ENCODE assay signal across 29 cellular contexts in the genomic region with DNA sequence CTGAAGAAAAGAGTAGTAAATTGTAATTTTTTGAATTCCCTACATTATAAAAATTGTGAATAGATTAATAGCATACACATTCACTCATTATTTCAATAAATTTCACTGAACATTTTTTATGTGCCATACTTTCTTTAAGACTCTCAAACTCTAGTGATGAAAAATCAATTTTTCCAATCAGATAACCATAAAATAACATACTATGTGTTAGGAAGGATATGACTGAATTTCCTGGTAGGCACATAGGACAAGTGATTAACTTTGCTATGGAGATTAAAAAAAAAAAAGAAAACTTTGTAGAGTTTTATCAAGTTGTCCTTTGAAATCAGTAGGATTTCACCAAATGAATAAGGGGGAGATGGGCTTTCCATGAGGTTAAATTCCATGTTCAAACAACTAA.
"Had no signal": no experiment of that assay in that cellular context is flagged by ENCODE, and none has a peak within 500 bp of the region (broad histone marks: within the 10 kb centered on the region; RNA-seq: fewer than 3 reads in every experiment).

No MANE protein-coding gene starts in this region.

- H3K4me3 ChIP-seq: stomach, suprapubic skin, testis, thoracic aorta, thyroid gland, tibial artery, tibial nerve, transverse colon, upper lobe of left lung, upper lobe of right lung, uterus, vagina had no signal

- H3K27me3 Mint-ChIP-seq: stimulated activated memory B cell treated with anti-CD40 and anti-IgM and Interleukin-4, amounts not matched to agents 10 μg/mL and 1 μg/mL and 100 μg/mL, for 72 hours; stimulated activated naive B cell treated with anti-CD40 and anti-IgM and Interleukin-4, amounts not matched to agents 10 μg/mL and 1 μg/mL and 100 μg/mL, for 72 hours; stimulated activated naive CD8-positive, alpha-beta T cell treated with anti-CD3 and anti-CD28 coated beads, Interleukin-15, amount 100 ng/mL, for 72 hours; stimulated activated naive CD8-positive, alpha-beta T cell treated with anti-CD3 and anti-CD28 coated beads, Interleukin-15, Interleukin-2, amounts not matched to agents 100 ng/mL and 50 ng/mL, for 24 hours; type B pancreatic cell had no signal

- H3K27me3 ChIP-seq: stomach, suprapubic skin, testis, thyroid gland, tibial artery, tibial nerve, transverse colon, upper lobe of left lung, upper lobe of right lung, uterus, vagina had no signal

- H3K27ac Mint-ChIP-seq: stimulated activated effector memory CD8-positive, alpha-beta T cell treated with anti-CD3 and anti-CD28 coated beads, Interleukin-12 subunit alpha, Interleukin-12 subunit beta, amount 100 ng/mL, for 72 hours; stimulated activated memory B cell treated with anti-CD40 and anti-IgM and Interleukin-4, amounts not matched to agents 10 μg/mL and 1 μg/mL and 100 μg/mL, for 72 hours; stimulated activated naive B cell treated with anti-CD40 and anti-IgM and Interleukin-4, amounts not matched to agents 10 μg/mL and 1 μg/mL and 100 μg/mL, for 72 hours; stimulated activated naive CD8-positive, alpha-beta T cell treated with anti-CD3 and anti-CD28 coated beads, Interleukin-15, amount 100 ng/mL, for 72 hours; stimulated activated naive CD8-positive, alpha-beta T cell treated with anti-CD3 and anti-CD28 coated beads, Interleukin-15, Interleukin-2, amounts not matched to agents 100 ng/mL and 50 ng/mL, for 24 hours; type B pancreatic cell had no signal

- H3K9me3 Mint-ChIP-seq: stimulated activated memory B cell treated with anti-CD40 and anti-IgM and Interleukin-4, amounts not matched to agents 10 μg/mL and 1 μg/mL and 100 μg/mL, for 72 hours; stimulated activated naive CD8-positive, alpha-beta T cell treated with anti-CD3 and anti-CD28 coated beads, Interleukin-15, Interleukin-2, amounts not matched to agents 100 ng/mL and 50 ng/mL, for 24 hours; type B pancreatic cell had no signal

- FAIRE-seq: urothelium cell line had no signal

- H3K36me3 ChIP-seq: stomach, suprapubic skin, thoracic aorta, thyroid gland, tibial artery, tibial nerve, transverse colon, upper lobe of left lung, upper lobe of right lung, uterus, vagina had no signal

- H3K4me1 ChIP-seq: stomach, suprapubic skin, testis, thyroid gland, tibial artery, tibial nerve, transverse colon, upper lobe of left lung, upper lobe of right lung, uterus, vagina had no signal

- DNase-seq: stimulated activated CD4-positive, alpha-beta T cell treated with anti-CD3 and anti-CD28 coated beads, Interleukin-2, amount 100 ng/mL, for 48 hours; stimulated activated CD4-positive, alpha-beta T cell treated with anti-CD3 and anti-CD28 coated beads, Interleukin-4, amount 100 ng/mL, for 1 hour; stimulated activated CD4-positive, alpha-beta T cell treated with anti-CD3 and anti-CD28 coated beads, Interleukin-4, amount 100 ng/mL, for 24 hours; stimulated activated CD4-positive, alpha-beta T cell treated with anti-CD3 and anti-CD28 coated beads, Interleukin-4, amount 100 ng/mL, for 4 hours; stimulated activated CD8-positive, alpha-beta memory T cell treated with anti-CD3 and anti-CD28 coated beads, Interleukin-4, amount 100 ng/mL, for 48 hours; stimulated activated naive B cell treated with anti-CD40 and anti-IgM and Interleukin-4, amounts not matched to agents 10 μg/mL and 1 μg/mL and 100 μg/mL, for 72 hours; stimulated activated naive CD4-positive, alpha-beta T cell; stimulated activated naive CD4-positive, alpha-beta T cell treated with Interleukin-2 at 50 U/mL for 16 hours; stimulated activated naive CD8-positive, alpha-beta T cell treated with anti-CD3 and anti-CD28 coated beads, Interleukin-15, amount 100 ng/mL, for 72 hours; stimulated activated naive CD8-positive, alpha-beta T cell treated with anti-CD3 and anti-CD28 coated beads, Interleukin-15, Interleukin-2, amounts not matched to agents 100 U/mL and 50 U/mL, for 24 hours; stomach; substantia nigra; testis; thyroid gland; tibial artery; transverse colon; trophoblast cell; upper lobe of left lung; upper lobe of right lung; uterus had no signal

- H3K4me3 Mint-ChIP-seq: stimulated activated effector memory CD8-positive, alpha-beta T cell treated with anti-CD3 and anti-CD28 coated beads, Interleukin-12 subunit alpha, Interleukin-12 subunit beta, amount 100 ng/mL, for 72 hours; stimulated activated memory B cell treated with anti-CD40 and anti-IgM and Interleukin-4, amounts not matched to agents 10 μg/mL and 1 μg/mL and 100 μg/mL, for 72 hours; stimulated activated naive B cell treated with anti-CD40 and anti-IgM and Interleukin-4, amounts not matched to agents 10 μg/mL and 1 μg/mL and 100 μg/mL, for 72 hours; stimulated activated naive CD8-positive, alpha-beta T cell treated with anti-CD3 and anti-CD28 coated beads, Interleukin-15, amount 100 ng/mL, for 72 hours; stimulated activated naive CD8-positive, alpha-beta T cell treated with anti-CD3 and anti-CD28 coated beads, Interleukin-15, Interleukin-2, amounts not matched to agents 100 ng/mL and 50 ng/mL, for 24 hours; type B pancreatic cell had no signal

- H3K9me3 ChIP-seq: stomach, suprapubic skin, testis, thoracic aorta, thyroid gland, tibial artery, tibial nerve, transverse colon, upper lobe of left lung, upper lobe of right lung, uterus, vagina had no signal

- H3K4me1 Mint-ChIP-seq: stimulated activated effector memory CD8-positive, alpha-beta T cell treated with anti-CD3 and anti-CD28 coated beads, Interleukin-12 subunit alpha, Interleukin-12 subunit beta, amount 100 ng/mL, for 72 hours; stimulated activated memory B cell treated with anti-CD40 and anti-IgM and Interleukin-4, amounts not matched to agents 10 μg/mL and 1 μg/mL and 100 μg/mL, for 72 hours; stimulated activated naive B cell treated with anti-CD40 and anti-IgM and Interleukin-4, amounts not matched to agents 10 μg/mL and 1 μg/mL and 100 μg/mL, for 72 hours; stimulated activated naive CD8-positive, alpha-beta T cell treated with anti-CD3 and anti-CD28 coated beads, Interleukin-15, amount 100 ng/mL, for 72 hours had no signal

- H3K27ac ChIP-seq: stomach, suprapubic skin, testis, thoracic aorta, thyroid gland, tibial artery, tibial nerve, transverse colon, upper lobe of left lung, upper lobe of right lung, uterus, vagina had no signal

- ATAC-seq: stimulated activated effector memory CD8-positive, alpha-beta T cell treated with anti-CD3 and anti-CD28 coated beads, Interleukin-12 subunit alpha, Interleukin-12 subunit beta, amount 100 ng/mL, for 72 hours; stimulated activated memory B cell treated with anti-CD40 and anti-IgM and Interleukin-4, amounts not matched to agents 10 μg/mL and 1 μg/mL and 100 μg/mL, for 72 hours; stimulated activated naive B cell treated with anti-CD40 and anti-IgM and Interleukin-4, amounts not matched to agents 10 μg/mL and 1 μg/mL and 100 μg/mL, for 72 hours; stimulated activated naive CD8-positive, alpha-beta T cell treated with anti-CD3 and anti-CD28 coated beads, Interleukin-15, amount 100 ng/mL, for 72 hours; stimulated activated naive CD8-positive, alpha-beta T cell treated with anti-CD3 and anti-CD28 coated beads, Interleukin-15, Interleukin-2, amounts not matched to agents 100 U/mL and 50 U/mL, for 24 hours; upper lobe of right lung had no signal

- H3K36me3 Mint-ChIP-seq: stimulated activated effector memory CD8-positive, alpha-beta T cell treated with anti-CD3 and anti-CD28 coated beads, Interleukin-12 subunit alpha, Interleukin-12 subunit beta, amount 100 ng/mL, for 72 hours; stimulated activated memory B cell treated with anti-CD40 and anti-IgM and Interleukin-4, amounts not matched to agents 10 μg/mL and 1 μg/mL and 100 μg/mL, for 72 hours; stimulated activated naive B cell treated with anti-CD40 and anti-IgM and Interleukin-4, amounts not matched to agents 10 μg/mL and 1 μg/mL and 100 μg/mL, for 72 hours; type B pancreatic cell had no signal
